Comparison of ENCODE assay signal across 8 cellular contexts in genomic region chr10:71836594-71836970, GRCh38. TPM values are rescaled to one million over a fixed set of nuclear protein-coding genes. Genes with fewer than 3 reads are reported as not detected.
DNase-seq lines count a peak whose midpoint lies in the region; ATAC-seq and TF ChIP-seq lines count a peak whose summit lies in the region.

No MANE protein-coding gene starts in this region.

- TF ChIP-seq CTCF in A673 (conservative IDR thresholded peaks at IDR 0.05; ENCODE audit: low read depth, low read length) (no peak), Peyer's patch (IDR thresholded peaks at IDR 0.05) (no peak), upper lobe of right lung (IDR thresholded peaks at IDR 0.05) (no peak)

- DNase-seq in A673 (ENCODE audit: low spot score) (no peak), Peyer's patch (no peak), right cardiac atrium (no peak), upper lobe of right lung (no peak), NCI-H774 (lab: John Stamatoyannopoulos, UW) (no peak), retina (no peak)
- DNase-seq in stimulated activated naive CD4-positive, alpha-beta T cell (lab: John Stamatoyannopoulos, UW): no peak

- peak overlapping the region; percentile 78 for H3K27ac ChIP-seq in A673 (ENCODE audit: low read depth, low read length, poor library complexity, severe bottlenecking)
- H3K27ac ChIP-seq in Peyer's patch: peak overlapping the region; percentile 52 to 69 (median 60)
- peak overlapping the region; percentile 86 for H3K27ac ChIP-seq in right cardiac atrium (ENCODE audit: low read length)
- H3K27ac ChIP-seq in upper lobe of right lung: peak overlapping the region; percentile 5

- 30% methylated on average over 4 of the region's 4 CpGs for WGBS in right cardiac atrium

- H3K27me3 ChIP-seq in A673 (replicated peaks; ENCODE audit: insufficient read depth, low read depth, low read length, poor library complexity): no peaks in the 10 kb centered on the region
- H3K27me3 ChIP-seq in Peyer's patch: no peaks in the 10 kb centered on the region
- H3K27me3 ChIP-seq in right cardiac atrium (ENCODE audit: control insufficient read depth, insufficient read depth): no peaks in the 10 kb centered on the region
- no peaks in the 10 kb centered on the region for H3K27me3 ChIP-seq in upper lobe of right lung

- H3K4me3 ChIP-seq in A673 (ENCODE audit: low read depth, low read length, poor library complexity, severe bottlenecking) (no peak overlapping the region), Peyer's patch (peak overlapping the region in 1 of 4 donors; percentile 0), right cardiac atrium (ENCODE audit: low read length) (no peak overlapping the region), upper lobe of right lung (no peak overlapping the region)

- peaks cover 61% of the 10 kb centered on the region for H3K4me1 ChIP-seq in A673 (ENCODE audit: insufficient read depth, low read length, poor library complexity, severe bottlenecking)
- peaks cover 0 to 71% (median 16%) of the 10 kb centered on the region in 4 donors for H3K4me1 ChIP-seq in Peyer's patch
- H3K4me1 ChIP-seq in right cardiac atrium (ENCODE audit: control insufficient read depth, insufficient read depth, low read length): peaks cover 34% of the 10 kb centered on the region
- peaks cover 74% of the 10 kb centered on the region for H3K4me1 ChIP-seq in upper lobe of right lung

- H3K9me3 ChIP-seq in A673 (ENCODE audit: low read depth, low read length, poor library complexity, severe bottlenecking) (no peaks in the 10 kb centered on the region), Peyer's patch (no peaks in the 10 kb centered on the region), right cardiac atrium (ENCODE audit: control insufficient read depth, low read length) (no peaks in the 10 kb centered on the region), upper lobe of right lung (no peaks in the 10 kb centered on the region)

- peak; percentile 25 for ATAC-seq in GM21515 (IDR thresholded peaks at IDR 0.05; ENCODE audit: unreplicated experiment)
- peak; percentile 50 to 76 for ATAC-seq in right cardiac atrium
- peak; percentile 4 for ATAC-seq in upper lobe of right lung

- H3K36me3 ChIP-seq in A673 (ENCODE audit: insufficient read depth, low read length, poor library complexity, severe bottlenecking): peaks cover 8% of the 10 kb centered on the region
- H3K36me3 ChIP-seq in Peyer's patch: peaks cover 0 to 24% (median 0%) of the 10 kb centered on the region in 3 donors
- peaks cover 23% of the 10 kb centered on the region for H3K36me3 ChIP-seq in upper lobe of right lung

- BruUV-seq in A673 (replicated peaks; lab: Mats Ljungman, UMichigan): no TSS peak

- POLR2A ChIA-PET in A673 (lab: Charles Lee; ENCODE audit: low non-redundant PET): no interaction called here

- intact Hi-C loops in A673 (cut with micrococcal nuclease; ENCODE audit: unreplicated experiment) (loop anchor here (2.0 kb wide), 1 partner anchor 60 kb away; no protein-coding TSS in a partner anchor), right cardiac atrium (cut with DNase I) (loop anchor here in 3 of 4 donors (10.0 kb wide), 1 partner anchor 58 kb away; no protein-coding TSS in a partner anchor), upper lobe of right lung (cut with DNase I) (loop anchor here (10.0 kb wide), 1 partner anchor 58 kb away; no protein-coding TSS in a partner anchor)

- CTCF ChIA-PET in A673 (lab: Charles Lee): interaction anchor here (0.6 to 1.3 kb wide), 2 partner anchors 60 to 66 kb away, joined by 3 to 13 read pairs (median 11); no protein-coding TSS in a partner anchor

- no peak for TF ChIP-seq POLR2A in Peyer's patch (IDR thresholded peaks at IDR 0.05)

RNA-seq across cellular contexts. Expression of gene PSAP, which starts 14.5 kb away (rescaled TPM):
- total RNA-seq in A673 (2021) (429 and 431 TPM in 2 replicates), Peyer's patch (100 to 1,000 TPM; 193 to 647 (median 491) TPM), right cardiac atrium (1,000 to 10,000 TPM; 1,345 to 1,678 (median 1,522) TPM), upper lobe of right lung (1,464 TPM)
- 897 TPM for polyA plus RNA-seq in right cardiac atrium

Comparison
In these comparisons a context has a peak if more than half of its experiments do, and no peak if none do; other contexts are left out.
1. H3K27ac ChIP-seq: peak in every context shown above with its lines; median percentile 86 in right cardiac atrium; 78 in A673; 60 in Peyer's patch; 5 in upper lobe of right lung.
2. ATAC-seq: peak in every context shown above with its lines; median percentile 63 in right cardiac atrium; 25 in GM21515; 4 in upper lobe of right lung.